ENCODE assay signal across 10 cellular contexts in genomic region chr2:96407919-96408550, GRCh38.
DNase-seq lines count a peak whose midpoint lies in the region; ATAC-seq and TF ChIP-seq lines count a peak whose summit lies in the region.
"Had no signal": no experiment of that assay in that cellular context is flagged by ENCODE, and none has a peak within 500 bp of the region (broad histone marks: within the 10 kb centered on the region; RNA-seq: fewer than 3 reads in every experiment).

No MANE protein-coding gene starts in this region.

- POLR2A ChIA-PET in CD4-positive, alpha-beta T cell (lab: Charles Lee) = interaction anchor here (0.8 to 4.4 kb wide), 25 partner anchors 11 to 705 kb away, joined by 3 to 107 read pairs (median 5); partner anchors contain the start of genes ANKRD36, ANKRD39, ARID5A and CNNM3

- DNase-seq in CD4-positive, alpha-beta T cell = no peak
- no peak for DNase-seq in central memory CD8-positive, alpha-beta T cell (ENCODE audit: low spot score in 2 of 2)
- no peak for DNase-seq in natural killer cell treated with Interleukin-12 subunit alpha and Interleukin-12 subunit beta and Interleukin-15 and Interleukin-18, amount 100 ng/mL, for 72 hours (ENCODE audit: low spot score)
- DNase-seq in NCI-H446 treated with DMSO at 0.1 percent for 48 hours (lab: John Stamatoyannopoulos, UW) (no peak), NCI-H82 treated with DMSO at 0.1 percent for 48 hours (lab: John Stamatoyannopoulos, UW; ENCODE audit: unreplicated experiment) (no peak)

- peak overlapping the region; percentile 84 for H3K27ac Mint-ChIP-seq in CD4-positive, alpha-beta T cell
- H3K27ac Mint-ChIP-seq in central memory CD8-positive, alpha-beta T cell (ENCODE audit: low read depth) = peak overlapping the region; percentile 95
- H3K27ac Mint-ChIP-seq in natural killer cell treated with Interleukin-12 subunit alpha and Interleukin-12 subunit beta and Interleukin-15 and Interleukin-18, amount 100 ng/mL, for 72 hours = peak overlapping the region; percentile 46 to 65

- ATAC-seq in CD4-positive, alpha-beta T cell (ENCODE audit: poor library complexity) = no peak
- no peak for ATAC-seq in central memory CD8-positive, alpha-beta T cell (replicated peaks; ENCODE audit: extremely low read depth, poor library complexity, severe bottlenecking)
- no peak for ATAC-seq in natural killer cell treated with Interleukin-12 subunit alpha and Interleukin-12 subunit beta and Interleukin-15 and Interleukin-18, amount 100 ng/mL, for 72 hours
- ATAC-seq in GM21423 (IDR thresholded peaks at IDR 0.05; ENCODE audit: unreplicated experiment) (no peak), HG03469 (IDR thresholded peaks at IDR 0.05; ENCODE audit: unreplicated experiment) (no peak)

- H3K9me3 Mint-ChIP-seq in CD4-positive, alpha-beta T cell = no peaks in the 10 kb centered on the region
- no peaks in the 10 kb centered on the region for H3K9me3 Mint-ChIP-seq in central memory CD8-positive, alpha-beta T cell
- no peaks in the 10 kb centered on the region for H3K9me3 Mint-ChIP-seq in natural killer cell treated with Interleukin-12 subunit alpha and Interleukin-12 subunit beta and Interleukin-15 and Interleukin-18, amount 100 ng/mL, for 72 hours

- H3K36me3 Mint-ChIP-seq in CD4-positive, alpha-beta T cell (ENCODE audit: low read depth) = no peaks in the 10 kb centered on the region
- H3K36me3 Mint-ChIP-seq in central memory CD8-positive, alpha-beta T cell (ENCODE audit: insufficient read depth) = no peaks in the 10 kb centered on the region
- no peaks in the 10 kb centered on the region for H3K36me3 Mint-ChIP-seq in natural killer cell treated with Interleukin-12 subunit alpha and Interleukin-12 subunit beta and Interleukin-15 and Interleukin-18, amount 100 ng/mL, for 72 hours

- H3K4me1 Mint-ChIP-seq in CD4-positive, alpha-beta T cell (ENCODE audit: low read depth) = peaks cover 41% of the 10 kb centered on the region
- H3K4me1 Mint-ChIP-seq in central memory CD8-positive, alpha-beta T cell = peaks cover 17% of the 10 kb centered on the region
- H3K4me1 Mint-ChIP-seq in natural killer cell treated with Interleukin-12 subunit alpha and Interleukin-12 subunit beta and Interleukin-15 and Interleukin-18, amount 100 ng/mL, for 72 hours (ENCODE audit: low read depth in 2 of 2) = peaks cover 16 to 17% of the 10 kb centered on the region in 2 donors

- intact Hi-C loops in CD4-positive, alpha-beta T cell (cut with DNase I, micrococcal nuclease) = loop anchor here (1.0 to 5.0 kb wide), 5 partner anchors 79 to 146 kb away; partner anchors contain the start of genes ARID5A (in 1 of the 2) and SNRNP200 (in 1 of the 2)

- no peak for TF ChIP-seq CTCF in CD4-positive, alpha-beta T cell (IDR thresholded peaks at IDR 0.05)

- H3K27ac ChIP-seq in CD4-positive, alpha-beta T cell (ENCODE audit: low read depth, low read length) = peak overlapping the region; percentile 33
- H3K27ac ChIP-seq in KOPT-K1 (ENCODE audit: low read depth, low read length, poor library complexity, severe bottlenecking) = peak overlapping the region; percentile 76
- H3K27ac ChIP-seq: SJCRH30 had no signal

- peak overlapping the region; percentile 79 for H3K4me3 Mint-ChIP-seq in CD4-positive, alpha-beta T cell
- H3K4me3 Mint-ChIP-seq in central memory CD8-positive, alpha-beta T cell = peak overlapping the region; percentile 62
- H3K4me3 Mint-ChIP-seq in natural killer cell treated with Interleukin-12 subunit alpha and Interleukin-12 subunit beta and Interleukin-15 and Interleukin-18, amount 100 ng/mL, for 72 hours = peak overlapping the region; percentile 6

- no peaks in the 10 kb centered on the region for H3K9me3 ChIP-seq in CD4-positive, alpha-beta T cell (ENCODE audit: control insufficient read depth, low read length)
- no peaks in the 10 kb centered on the region for H3K9me3 ChIP-seq in KOPT-K1 (ENCODE audit: insufficient read depth, low read length, poor library complexity, severe bottlenecking)
- H3K9me3 ChIP-seq: adrenal gland, SJCRH30 had no signal

- no peaks in the 10 kb centered on the region for H3K27me3 ChIP-seq in CD4-positive, alpha-beta T cell (ENCODE audit: control insufficient read depth, insufficient read depth, low read length)
- H3K27me3 ChIP-seq: adrenal gland, SJCRH30 had no signal

- H3K36me3 ChIP-seq in KOPT-K1 (ENCODE audit: insufficient read depth, low read length) = no peaks in the 10 kb centered on the region
- H3K36me3 ChIP-seq: adrenal gland, SJCRH30 had no signal

- CTCF ChIA-PET in CD4-positive, alpha-beta T cell (lab: Charles Lee) = interaction anchor here (0.6 to 2.0 kb wide), 24 partner anchors 9 to 393 kb away, joined by 3 to 18 read pairs (median 4); partner anchors contain the start of genes ARID5A and SNRNP200

- H3K27me3 Mint-ChIP-seq in CD4-positive, alpha-beta T cell = no peaks in the 10 kb centered on the region
- no peaks in the 10 kb centered on the region for H3K27me3 Mint-ChIP-seq in central memory CD8-positive, alpha-beta T cell
- H3K27me3 Mint-ChIP-seq in natural killer cell treated with Interleukin-12 subunit alpha and Interleukin-12 subunit beta and Interleukin-15 and Interleukin-18, amount 100 ng/mL, for 72 hours = no peaks in the 10 kb centered on the region

Comparison
In these comparisons a context has a peak if more than half of its experiments do, and no peak if none do; other contexts are left out.
1. H3K4me3 Mint-ChIP-seq: peak in every context shown above with its lines; median percentile 79 in CD4-positive, alpha-beta T cell; 62 in central memory CD8-positive, alpha-beta T cell; 6 in natural killer cell treated with Interleukin-12 subunit alpha and Interleukin-12 subunit beta and Interleukin-15 and Interleukin-18, amount 100 ng/mL, for 72 hours.